15 cellular contexts compared by ENCODE assay signal in the genomic region with DNA sequence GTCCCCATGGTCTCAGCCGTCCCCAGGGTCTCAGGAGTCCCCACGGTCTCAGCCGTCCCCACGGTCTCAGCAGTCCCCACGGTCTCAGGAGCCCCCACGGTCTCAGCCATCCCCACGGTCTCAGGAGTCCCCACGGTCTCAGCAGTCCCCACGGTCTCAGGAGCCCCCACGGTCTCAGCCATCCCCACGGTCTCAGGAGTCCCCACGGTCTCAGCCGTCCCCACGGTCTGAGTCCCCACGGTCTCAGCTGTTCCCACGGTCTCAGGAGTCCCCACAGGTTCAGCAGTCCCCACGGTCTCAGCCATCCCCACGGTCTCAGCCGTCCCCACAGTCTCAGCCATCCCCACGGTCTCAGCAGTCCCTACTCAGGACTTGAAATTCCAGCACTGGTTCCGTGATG. TPM values are rescaled to one million over a fixed set of nuclear protein-coding genes. Genes with fewer than 3 reads are reported as not detected.
"Had no signal": no experiment of that assay in that cellular context is flagged by ENCODE, and none has a peak within 500 bp of the region (broad histone marks: within the 10 kb centered on the region; RNA-seq: fewer than 3 reads in every experiment).

No MANE protein-coding gene starts in this region.

RNA-seq across cellular contexts. Expression of gene HS3ST6, which starts 1.9 kb away (rescaled TPM):
- total RNA-seq: naive thymus-derived CD4-positive, alpha-beta T cell; natural killer cell; neural crest cell; omental fat pad; osteocyte; pancreas; posterior vena cava; pulmonary artery endothelial cell; right atrium auricular region; sciatic nerve; smooth muscle cell; upper lobe of right lung had no signal
- polyA plus RNA-seq: naive thymus-derived CD4-positive, alpha-beta T cell; smooth muscle cell had no signal

RNA-seq across cellular contexts. Expression of gene RPL3L, which starts 34.4 kb away (rescaled TPM):
- total RNA-seq: naive thymus-derived CD4-positive, alpha-beta T cell; natural killer cell; neural crest cell; omental fat pad; posterior vena cava; pulmonary artery endothelial cell; sciatic nerve; smooth muscle cell; spleen; upper lobe of right lung; vagina had no signal
- polyA plus RNA-seq: naive thymus-derived CD4-positive, alpha-beta T cell; urinary bladder had no signal
